Comparison of ENCODE assay signal across 1 cellular context in the genomic region with DNA sequence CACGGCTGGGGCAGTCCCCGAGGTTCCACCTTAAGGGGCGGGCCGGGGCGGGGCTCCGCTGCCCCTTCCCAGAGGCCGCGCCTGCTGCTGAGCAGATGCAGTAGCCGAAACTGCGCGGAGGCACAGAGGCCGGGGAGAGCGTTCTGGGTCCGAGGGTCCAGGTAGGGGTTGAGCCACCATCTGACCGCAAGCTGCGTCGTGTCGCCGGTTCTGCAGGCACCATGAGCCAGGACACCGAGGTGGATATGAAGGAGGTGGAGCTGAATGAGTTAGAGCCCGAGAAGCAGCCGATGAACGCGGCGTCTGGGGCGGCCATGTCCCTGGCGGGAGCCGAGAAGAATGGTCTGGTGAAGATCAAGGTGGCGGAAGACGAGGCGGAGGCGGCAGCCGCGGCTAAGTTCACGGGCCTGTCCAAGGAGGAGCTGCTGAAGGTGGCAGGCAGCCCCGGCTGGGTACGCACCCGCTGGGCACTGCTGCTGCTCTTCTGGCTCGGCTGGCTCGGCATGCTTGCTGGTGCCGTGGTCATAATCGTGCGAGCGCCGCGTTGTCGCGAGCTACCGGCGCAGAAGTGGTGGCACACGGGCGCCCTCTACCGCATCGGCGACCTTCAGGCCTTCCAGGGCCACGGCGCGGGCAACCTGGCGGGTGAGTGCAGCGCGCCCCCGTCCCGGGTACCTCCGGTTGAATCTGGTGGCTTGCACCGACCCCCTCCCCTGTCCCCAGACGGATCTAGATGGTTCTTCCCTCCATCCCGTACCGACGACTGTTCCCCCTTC.
TF ChIP-seq lines count a peak whose summit lies in the region.

A gene (plus strand): TSS at position 94 of the 776 bp plus-strand sequence. CDS start 128 bp downstream, at position 222.

TF ChIP-seq in HepG2, 621 proteins besides CTCF, POLR2A, EP300 and RAD21 (continued from another document and continues in another):
- TF ChIP-seq NR2F1 (CRISPR knock-in tag; IDR thresholded peaks at IDR 0.05) (no peak), ZNF598 (CRISPR knock-in tag; IDR thresholded peaks at IDR 0.05; ENCODE audit: borderline replicate concordance) (peak; percentile 89; the same call in 1 of the 2 replicates), ZBTB20 (CRISPR knock-in tag; IDR thresholded peaks at IDR 0.05; ENCODE audit: borderline replicate concordance, low read depth) (peak; percentile 85; the same call in 1 of the 2 replicates), RBM22 (optimal IDR thresholded peaks at IDR 0.05; ENCODE audit: low read length) (peak; percentile 93), ZFP36 (IDR thresholded peaks at IDR 0.05; ENCODE audit: borderline replicate concordance, low read depth, low read length, partially characterized antibody) (no peak), ZSCAN30 (CRISPR knock-in tag; IDR thresholded peaks at IDR 0.05) (peak; percentile 30; the same call in 1 of the 2 replicates), ZNF839 (CRISPR knock-in tag; IDR thresholded peaks at IDR 0.05; ENCODE audit: borderline replicate concordance) (peak; percentile 76; the same call in 1 of the 2 replicates), SP140L (CRISPR knock-in tag; IDR thresholded peaks at IDR 0.05; ENCODE audit: borderline replicate concordance) (no peak), ZNF674 (CRISPR knock-in tag; IDR thresholded peaks at IDR 0.05; ENCODE audit: low read depth) (0 out of 2 replicates have a peak, but pooled peaks have one; percentile 68), NCOA1 (CRISPR knock-in tag; IDR thresholded peaks at IDR 0.05) (peak; percentile 80; the same call in 1 of the 2 replicates), ZNF101 (CRISPR knock-in tag; IDR thresholded peaks at IDR 0.05; ENCODE audit: borderline replicate concordance, low read depth) (0 out of 2 replicates have a peak, but pooled peaks have one; percentile 36), ZNF124 (CRISPR knock-in tag; IDR thresholded peaks at IDR 0.05) (no peak), ZNF556 (CRISPR knock-in tag; IDR thresholded peaks at IDR 0.05; ENCODE audit: borderline replicate concordance) (peak; percentile 58; the same call in 1 of the 2 replicates), KDM2A (CRISPR knock-in tag; IDR thresholded peaks at IDR 0.05; ENCODE audit: borderline replicate concordance, low read depth) (peak; percentile 88), ZNF235 (CRISPR knock-in tag; IDR thresholded peaks at IDR 0.05; ENCODE audit: borderline replicate concordance) (0 out of 2 replicates have a peak, but pooled peaks have one; percentile 33), SMARCC2 (IDR thresholded peaks at IDR 0.05) (no peak), SP4 (CRISPR knock-in tag; IDR thresholded peaks at IDR 0.05) (peak; percentile 89)
- TF ChIP-seq, protein P1, sequence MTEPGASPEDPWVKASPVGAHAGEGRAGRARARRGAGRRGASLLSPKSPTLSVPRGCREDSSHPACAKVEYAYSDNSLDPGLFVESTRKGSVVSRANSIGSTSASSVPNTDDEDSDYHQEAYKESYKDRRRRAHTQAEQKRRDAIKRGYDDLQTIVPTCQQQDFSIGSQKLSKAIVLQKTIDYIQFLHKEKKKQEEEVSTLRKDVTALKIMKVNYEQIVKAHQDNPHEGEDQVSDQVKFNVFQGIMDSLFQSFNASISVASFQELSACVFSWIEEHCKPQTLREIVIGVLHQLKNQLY (CRISPR knock-in tag; IDR thresholded peaks at IDR 0.05) = no peak
- TF ChIP-seq, protein P2, sequence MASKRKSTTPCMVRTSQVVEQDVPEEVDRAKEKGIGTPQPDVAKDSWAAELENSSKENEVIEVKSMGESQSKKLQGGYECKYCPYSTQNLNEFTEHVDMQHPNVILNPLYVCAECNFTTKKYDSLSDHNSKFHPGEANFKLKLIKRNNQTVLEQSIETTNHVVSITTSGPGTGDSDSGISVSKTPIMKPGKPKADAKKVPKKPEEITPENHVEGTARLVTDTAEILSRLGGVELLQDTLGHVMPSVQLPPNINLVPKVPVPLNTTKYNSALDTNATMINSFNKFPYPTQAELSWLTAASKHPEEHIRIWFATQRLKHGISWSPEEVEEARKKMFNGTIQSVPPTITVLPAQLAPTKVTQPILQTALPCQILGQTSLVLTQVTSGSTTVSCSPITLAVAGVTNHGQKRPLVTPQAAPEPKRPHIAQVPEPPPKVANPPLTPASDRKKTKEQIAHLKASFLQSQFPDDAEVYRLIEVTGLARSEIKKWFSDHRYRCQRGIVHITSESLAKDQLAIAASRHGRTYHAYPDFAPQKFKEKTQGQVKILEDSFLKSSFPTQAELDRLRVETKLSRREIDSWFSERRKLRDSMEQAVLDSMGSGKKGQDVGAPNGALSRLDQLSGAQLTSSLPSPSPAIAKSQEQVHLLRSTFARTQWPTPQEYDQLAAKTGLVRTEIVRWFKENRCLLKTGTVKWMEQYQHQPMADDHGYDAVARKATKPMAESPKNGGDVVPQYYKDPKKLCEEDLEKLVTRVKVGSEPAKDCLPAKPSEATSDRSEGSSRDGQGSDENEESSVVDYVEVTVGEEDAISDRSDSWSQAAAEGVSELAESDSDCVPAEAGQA (IDR thresholded peaks at IDR 0.05; ENCODE audit: low read depth) = no peak
- TF ChIP-seq, protein P2 (CRISPR knock-in tag; IDR thresholded peaks at IDR 0.05; ENCODE audit: borderline replicate concordance) = peak; percentile 62; the same call in 1 of the 2 replicates
- TF ChIP-seq, protein P3, sequence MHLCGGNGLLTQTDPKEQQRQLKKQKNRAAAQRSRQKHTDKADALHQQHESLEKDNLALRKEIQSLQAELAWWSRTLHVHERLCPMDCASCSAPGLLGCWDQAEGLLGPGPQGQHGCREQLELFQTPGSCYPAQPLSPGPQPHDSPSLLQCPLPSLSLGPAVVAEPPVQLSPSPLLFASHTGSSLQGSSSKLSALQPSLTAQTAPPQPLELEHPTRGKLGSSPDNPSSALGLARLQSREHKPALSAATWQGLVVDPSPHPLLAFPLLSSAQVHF (CRISPR knock-in tag; IDR thresholded peaks at IDR 0.05) = peak; percentile 91
- TF ChIP-seq, protein P4, sequence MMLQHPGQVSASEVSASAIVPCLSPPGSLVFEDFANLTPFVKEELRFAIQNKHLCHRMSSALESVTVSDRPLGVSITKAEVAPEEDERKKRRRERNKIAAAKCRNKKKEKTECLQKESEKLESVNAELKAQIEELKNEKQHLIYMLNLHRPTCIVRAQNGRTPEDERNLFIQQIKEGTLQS (CRISPR knock-in tag; IDR thresholded peaks at IDR 0.05) = 0 out of 2 replicates have a peak, but pooled peaks have one; percentile 7
- TF ChIP-seq, protein P5, sequence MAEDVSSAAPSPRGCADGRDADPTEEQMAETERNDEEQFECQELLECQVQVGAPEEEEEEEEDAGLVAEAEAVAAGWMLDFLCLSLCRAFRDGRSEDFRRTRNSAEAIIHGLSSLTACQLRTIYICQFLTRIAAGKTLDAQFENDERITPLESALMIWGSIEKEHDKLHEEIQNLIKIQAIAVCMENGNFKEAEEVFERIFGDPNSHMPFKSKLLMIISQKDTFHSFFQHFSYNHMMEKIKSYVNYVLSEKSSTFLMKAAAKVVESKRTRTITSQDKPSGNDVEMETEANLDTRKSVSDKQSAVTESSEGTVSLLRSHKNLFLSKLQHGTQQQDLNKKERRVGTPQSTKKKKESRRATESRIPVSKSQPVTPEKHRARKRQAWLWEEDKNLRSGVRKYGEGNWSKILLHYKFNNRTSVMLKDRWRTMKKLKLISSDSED (CRISPR knock-in tag; IDR thresholded peaks at IDR 0.05) = no peak
- TF ChIP-seq, protein P6, sequence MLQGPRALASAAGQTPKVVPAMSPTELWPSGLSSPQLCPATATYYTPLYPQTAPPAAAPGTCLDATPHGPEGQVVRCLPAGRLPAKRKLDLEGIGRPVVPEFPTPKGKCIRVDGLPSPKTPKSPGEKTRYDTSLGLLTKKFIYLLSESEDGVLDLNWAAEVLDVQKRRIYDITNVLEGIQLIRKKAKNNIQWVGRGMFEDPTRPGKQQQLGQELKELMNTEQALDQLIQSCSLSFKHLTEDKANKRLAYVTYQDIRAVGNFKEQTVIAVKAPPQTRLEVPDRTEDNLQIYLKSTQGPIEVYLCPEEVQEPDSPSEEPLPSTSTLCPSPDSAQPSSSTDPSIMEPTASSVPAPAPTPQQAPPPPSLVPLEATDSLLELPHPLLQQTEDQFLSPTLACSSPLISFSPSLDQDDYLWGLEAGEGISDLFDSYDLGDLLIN (CRISPR knock-in tag; IDR thresholded peaks at IDR 0.05; ENCODE audit: borderline replicate concordance) = no peak
- TF ChIP-seq, protein P7, sequence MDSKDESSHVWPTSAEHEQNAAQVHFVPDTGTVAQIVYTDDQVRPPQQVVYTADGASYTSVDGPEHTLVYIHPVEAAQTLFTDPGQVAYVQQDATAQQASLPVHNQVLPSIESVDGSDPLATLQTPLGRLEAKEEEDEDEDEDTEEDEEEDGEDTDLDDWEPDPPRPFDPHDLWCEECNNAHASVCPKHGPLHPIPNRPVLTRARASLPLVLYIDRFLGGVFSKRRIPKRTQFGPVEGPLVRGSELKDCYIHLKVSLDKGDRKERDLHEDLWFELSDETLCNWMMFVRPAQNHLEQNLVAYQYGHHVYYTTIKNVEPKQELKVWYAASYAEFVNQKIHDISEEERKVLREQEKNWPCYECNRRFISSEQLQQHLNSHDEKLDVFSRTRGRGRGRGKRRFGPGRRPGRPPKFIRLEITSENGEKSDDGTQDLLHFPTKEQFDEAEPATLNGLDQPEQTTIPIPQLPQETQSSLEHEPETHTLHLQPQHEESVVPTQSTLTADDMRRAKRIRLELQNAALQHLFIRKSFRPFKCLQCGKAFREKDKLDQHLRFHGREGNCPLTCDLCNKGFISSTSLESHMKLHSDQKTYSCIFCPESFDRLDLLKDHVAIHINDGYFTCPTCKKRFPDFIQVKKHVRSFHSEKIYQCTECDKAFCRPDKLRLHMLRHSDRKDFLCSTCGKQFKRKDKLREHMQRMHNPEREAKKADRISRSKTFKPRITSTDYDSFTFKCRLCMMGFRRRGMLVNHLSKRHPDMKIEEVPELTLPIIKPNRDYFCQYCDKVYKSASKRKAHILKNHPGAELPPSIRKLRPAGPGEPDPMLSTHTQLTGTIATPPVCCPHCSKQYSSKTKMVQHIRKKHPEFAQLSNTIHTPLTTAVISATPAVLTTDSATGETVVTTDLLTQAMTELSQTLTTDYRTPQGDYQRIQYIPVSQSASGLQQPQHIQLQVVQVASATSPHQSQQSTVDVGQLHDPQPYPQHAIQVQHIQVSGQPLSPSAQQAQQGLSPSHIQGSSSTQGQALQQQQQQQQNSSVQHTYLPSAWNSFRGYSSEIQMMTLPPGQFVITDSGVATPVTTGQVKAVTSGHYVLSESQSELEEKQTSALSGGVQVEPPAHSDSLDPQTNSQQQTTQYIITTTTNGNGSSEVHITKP (CRISPR knock-in tag; IDR thresholded peaks at IDR 0.05; ENCODE audit: low read depth) = peak; percentile 81
- TF ChIP-seq, protein P8, sequence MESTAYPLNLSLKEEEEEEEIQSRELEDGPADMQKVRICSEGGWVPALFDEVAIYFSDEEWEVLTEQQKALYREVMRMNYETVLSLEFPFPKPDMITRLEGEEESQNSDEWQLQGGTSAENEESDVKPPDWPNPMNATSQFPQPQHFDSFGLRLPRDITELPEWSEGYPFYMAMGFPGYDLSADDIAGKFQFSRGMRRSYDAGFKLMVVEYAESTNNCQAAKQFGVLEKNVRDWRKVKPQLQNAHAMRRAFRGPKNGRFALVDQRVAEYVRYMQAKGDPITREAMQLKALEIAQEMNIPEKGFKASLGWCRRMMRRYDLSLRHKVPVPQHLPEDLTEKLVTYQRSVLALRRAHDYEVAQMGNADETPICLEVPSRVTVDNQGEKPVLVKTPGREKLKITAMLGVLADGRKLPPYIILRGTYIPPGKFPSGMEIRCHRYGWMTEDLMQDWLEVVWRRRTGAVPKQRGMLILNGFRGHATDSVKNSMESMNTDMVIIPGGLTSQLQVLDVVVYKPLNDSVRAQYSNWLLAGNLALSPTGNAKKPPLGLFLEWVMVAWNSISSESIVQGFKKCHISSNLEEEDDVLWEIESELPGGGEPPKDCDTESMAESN (CRISPR knock-in tag; conservative IDR thresholded peaks at IDR 0.05) = peak; percentile 81; the same call in 1 of the 2 replicates
- TF ChIP-seq, protein P9, sequence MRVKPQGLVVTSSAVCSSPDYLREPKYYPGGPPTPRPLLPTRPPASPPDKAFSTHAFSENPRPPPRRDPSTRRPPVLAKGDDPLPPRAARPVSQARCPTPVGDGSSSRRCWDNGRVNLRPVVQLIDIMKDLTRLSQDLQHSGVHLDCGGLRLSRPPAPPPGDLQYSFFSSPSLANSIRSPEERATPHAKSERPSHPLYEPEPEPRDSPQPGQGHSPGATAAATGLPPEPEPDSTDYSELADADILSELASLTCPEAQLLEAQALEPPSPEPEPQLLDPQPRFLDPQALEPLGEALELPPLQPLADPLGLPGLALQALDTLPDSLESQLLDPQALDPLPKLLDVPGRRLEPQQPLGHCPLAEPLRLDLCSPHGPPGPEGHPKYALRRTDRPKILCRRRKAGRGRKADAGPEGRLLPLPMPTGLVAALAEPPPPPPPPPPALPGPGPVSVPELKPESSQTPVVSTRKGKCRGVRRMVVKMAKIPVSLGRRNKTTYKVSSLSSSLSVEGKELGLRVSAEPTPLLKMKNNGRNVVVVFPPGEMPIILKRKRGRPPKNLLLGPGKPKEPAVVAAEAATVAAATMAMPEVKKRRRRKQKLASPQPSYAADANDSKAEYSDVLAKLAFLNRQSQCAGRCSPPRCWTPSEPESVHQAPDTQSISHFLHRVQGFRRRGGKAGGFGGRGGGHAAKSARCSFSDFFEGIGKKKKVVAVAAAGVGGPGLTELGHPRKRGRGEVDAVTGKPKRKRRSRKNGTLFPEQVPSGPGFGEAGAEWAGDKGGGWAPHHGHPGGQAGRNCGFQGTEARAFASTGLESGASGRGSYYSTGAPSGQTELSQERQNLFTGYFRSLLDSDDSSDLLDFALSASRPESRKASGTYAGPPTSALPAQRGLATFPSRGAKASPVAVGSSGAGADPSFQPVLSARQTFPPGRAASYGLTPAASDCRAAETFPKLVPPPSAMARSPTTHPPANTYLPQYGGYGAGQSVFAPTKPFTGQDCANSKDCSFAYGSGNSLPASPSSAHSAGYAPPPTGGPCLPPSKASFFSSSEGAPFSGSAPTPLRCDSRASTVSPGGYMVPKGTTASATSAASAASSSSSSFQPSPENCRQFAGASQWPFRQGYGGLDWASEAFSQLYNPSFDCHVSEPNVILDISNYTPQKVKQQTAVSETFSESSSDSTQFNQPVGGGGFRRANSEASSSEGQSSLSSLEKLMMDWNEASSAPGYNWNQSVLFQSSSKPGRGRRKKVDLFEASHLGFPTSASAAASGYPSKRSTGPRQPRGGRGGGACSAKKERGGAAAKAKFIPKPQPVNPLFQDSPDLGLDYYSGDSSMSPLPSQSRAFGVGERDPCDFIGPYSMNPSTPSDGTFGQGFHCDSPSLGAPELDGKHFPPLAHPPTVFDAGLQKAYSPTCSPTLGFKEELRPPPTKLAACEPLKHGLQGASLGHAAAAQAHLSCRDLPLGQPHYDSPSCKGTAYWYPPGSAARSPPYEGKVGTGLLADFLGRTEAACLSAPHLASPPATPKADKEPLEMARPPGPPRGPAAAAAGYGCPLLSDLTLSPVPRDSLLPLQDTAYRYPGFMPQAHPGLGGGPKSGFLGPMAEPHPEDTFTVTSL (CRISPR knock-in tag; IDR thresholded peaks at IDR 0.05; ENCODE audit: borderline replicate concordance) = no peak
